ENCODE assay signal across 22 cellular contexts in genomic region chr5:154273963-154274827, GRCh38.
DNase-seq lines count a peak whose midpoint lies in the region; ATAC-seq and TF ChIP-seq lines count a peak whose summit lies in the region.
"Had no signal": no experiment of that assay in that cellular context is flagged by ENCODE, and none has a peak within 500 bp of the region (broad histone marks: within the 10 kb centered on the region; RNA-seq: fewer than 3 reads in every experiment).

No MANE protein-coding gene starts in this region.

- H3K27ac ChIP-seq in HL-60 (replicated peaks) = peak overlapping the region; percentile 10
- H3K27ac ChIP-seq: 22Rv1, ascending aorta, epithelial cell of prostate, SK-N-MC, upper lobe of left lung had no signal

- H3K36me3 Mint-ChIP-seq in memory B cell = peaks cover 4% of the 10 kb centered on the region
- no peaks in the 10 kb centered on the region for H3K36me3 Mint-ChIP-seq in nephron progenitor cell (ENCODE audit: low read depth)

- no peak overlapping the region for H3K4me3 ChIP-seq in HL-60 (replicated peaks; ENCODE audit: insufficient read depth, low read length)
- H3K4me3 ChIP-seq: ascending aorta, gastrocnemius medialis, smooth muscle cell, upper lobe of left lung had no signal

- H3K9me3 Mint-ChIP-seq in memory B cell = no peaks in the 10 kb centered on the region
- no peaks in the 10 kb centered on the region for H3K9me3 Mint-ChIP-seq in nephron progenitor cell
- H3K9me3 Mint-ChIP-seq: stimulated activated memory B cell treated with anti-CD40 and anti-IgM and Interleukin-4, amounts not matched to agents 10 μg/mL and 1 μg/mL and 100 μg/mL, for 72 hours had no signal

- H3K27ac Mint-ChIP-seq in memory B cell (peak overlapping the region; percentile 39), nephron progenitor cell (no peak overlapping the region)

- H3K4me1 Mint-ChIP-seq in memory B cell = peaks cover 48% of the 10 kb centered on the region
- H3K4me1 Mint-ChIP-seq in nephron progenitor cell = peaks cover 54% of the 10 kb centered on the region

- H3K27me3 ChIP-seq in HL-60 (ENCODE audit: insufficient read depth, poor library complexity, severe bottlenecking) = no peaks in the 10 kb centered on the region
- H3K27me3 ChIP-seq: ascending aorta, gastrocnemius medialis, upper lobe of left lung had no signal

- H3K4me3 Mint-ChIP-seq in memory B cell = no peak overlapping the region
- no peak overlapping the region for H3K4me3 Mint-ChIP-seq in nephron progenitor cell
- H3K4me3 Mint-ChIP-seq: stimulated activated memory B cell treated with anti-CD40 and anti-IgM and Interleukin-4, amounts not matched to agents 10 μg/mL and 1 μg/mL and 100 μg/mL, for 72 hours had no signal

- H3K27me3 Mint-ChIP-seq in memory B cell (no peaks in the 10 kb centered on the region), nephron progenitor cell (ENCODE audit: low read depth, poor library complexity) (peaks cover 13% of the 10 kb centered on the region)
- H3K27me3 Mint-ChIP-seq: stimulated activated memory B cell treated with anti-CD40 and anti-IgM and Interleukin-4, amounts not matched to agents 10 μg/mL and 1 μg/mL and 100 μg/mL, for 72 hours had no signal

- TF ChIP-seq CTCF in HL-60 (IDR thresholded peaks at IDR 0.05; ENCODE audit: insufficient read depth, low read length) (no peak), nephron progenitor cell (IDR thresholded peaks at IDR 0.05) (no peak)

- ATAC-seq in memory B cell (ENCODE audit: low read depth) = peak; percentile 72
- ATAC-seq: activated CD4-positive, CD25-positive, alpha-beta regulatory T cell treated with anti-CD3 and anti-CD28 coated beads, Interleukin-2, amount 50 U/mL, for 24 hours; stimulated activated memory B cell treated with anti-CD40 and anti-IgM and Interleukin-4, amounts not matched to agents 10 μg/mL and 1 μg/mL and 100 μg/mL, for 72 hours had no signal

- DNase-seq in NCI-H2227 (lab: John Stamatoyannopoulos, UW; ENCODE audit: unreplicated experiment) = peak; percentile 5
- no peak for DNase-seq in NCI-H2227 treated with DMSO at 0.1 percent for 48 hours (lab: John Stamatoyannopoulos, UW)
- no peak for DNase-seq in HL-60 (ENCODE audit: low read depth in 1 of 2, low spot score in 1 of 2)
- DNase-seq in SKM-1 treated with dmso at 0.1 percent for 144 hours (lab: John Stamatoyannopoulos, UW; ENCODE audit: unreplicated experiment) = peak; percentile 23
- no peak for DNase-seq in memory B cell (ENCODE audit: low spot score in 2 of 2)
- no peak for DNase-seq in nephron progenitor cell
- no peak for DNase-seq in activated effector memory CD4-positive, alpha-beta T cell treated with anti-CD3 and anti-CD28 coated beads, Interleukin-2, amount 50 U/mL, for 16 hours
- DNase-seq in SHP77 treated with DMSO at 0.1 percent for 48 hours (lab: John Stamatoyannopoulos, UW) = no peak
- DNase-seq: activated CD8-positive, alpha-beta memory T cell treated with anti-CD3 and anti-CD28 coated beads, Interleukin-2, amount 50 U/mL, for 48 hours; activated naive CD4-positive, alpha-beta T cell; DMS53; KG1; NCI-H146; upper lobe of left lung had no signal

Comparison
In these comparisons a context has a peak if more than half of its experiments do, and no peak if none do; other contexts are left out.
1. DNase-seq: peak in NCI-H2227 (single experiment) and SKM-1 treated with dmso at 0.1 percent for 144 hours (single experiment); none in NCI-H2227 treated with DMSO at 0.1 percent for 48 hours (single experiment), HL-60 (0 of 2), memory B cell (0 of 2), nephron progenitor cell (single experiment), activated effector memory CD4-positive, alpha-beta T cell treated with anti-CD3 and anti-CD28 coated beads, Interleukin-2, amount 50 U/mL, for 16 hours (single experiment) and SHP77 treated with DMSO at 0.1 percent for 48 hours (single experiment).